In the genomic region with DNA sequence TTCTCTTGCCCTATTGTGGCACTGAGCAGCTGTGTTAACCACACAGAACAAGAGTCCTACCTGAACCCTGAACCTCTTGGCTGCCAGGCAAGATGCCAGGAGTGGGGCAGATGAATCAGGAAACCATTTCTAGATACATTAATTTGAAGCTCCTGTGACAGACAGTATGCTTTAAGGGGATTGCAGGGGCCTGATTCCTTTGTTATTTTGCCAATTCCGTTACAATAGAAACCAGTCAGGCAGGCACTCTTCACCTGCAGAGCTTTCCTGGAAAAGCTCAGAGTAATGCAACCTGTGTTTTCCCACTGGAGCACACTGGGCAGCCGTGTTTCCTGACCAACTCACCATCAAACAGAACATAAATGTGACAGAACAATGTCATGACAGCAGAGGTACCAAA, we compare ENCODE assay signal across 1 cellular context.
TF ChIP-seq lines count a peak whose summit lies in the region.

No MANE protein-coding gene starts in this region.

TF ChIP-seq in GM23338, 12 proteins besides CTCF, POLR2A, EP300 and RAD21 (continued from another document):
- TF ChIP-seq, protein P1, sequence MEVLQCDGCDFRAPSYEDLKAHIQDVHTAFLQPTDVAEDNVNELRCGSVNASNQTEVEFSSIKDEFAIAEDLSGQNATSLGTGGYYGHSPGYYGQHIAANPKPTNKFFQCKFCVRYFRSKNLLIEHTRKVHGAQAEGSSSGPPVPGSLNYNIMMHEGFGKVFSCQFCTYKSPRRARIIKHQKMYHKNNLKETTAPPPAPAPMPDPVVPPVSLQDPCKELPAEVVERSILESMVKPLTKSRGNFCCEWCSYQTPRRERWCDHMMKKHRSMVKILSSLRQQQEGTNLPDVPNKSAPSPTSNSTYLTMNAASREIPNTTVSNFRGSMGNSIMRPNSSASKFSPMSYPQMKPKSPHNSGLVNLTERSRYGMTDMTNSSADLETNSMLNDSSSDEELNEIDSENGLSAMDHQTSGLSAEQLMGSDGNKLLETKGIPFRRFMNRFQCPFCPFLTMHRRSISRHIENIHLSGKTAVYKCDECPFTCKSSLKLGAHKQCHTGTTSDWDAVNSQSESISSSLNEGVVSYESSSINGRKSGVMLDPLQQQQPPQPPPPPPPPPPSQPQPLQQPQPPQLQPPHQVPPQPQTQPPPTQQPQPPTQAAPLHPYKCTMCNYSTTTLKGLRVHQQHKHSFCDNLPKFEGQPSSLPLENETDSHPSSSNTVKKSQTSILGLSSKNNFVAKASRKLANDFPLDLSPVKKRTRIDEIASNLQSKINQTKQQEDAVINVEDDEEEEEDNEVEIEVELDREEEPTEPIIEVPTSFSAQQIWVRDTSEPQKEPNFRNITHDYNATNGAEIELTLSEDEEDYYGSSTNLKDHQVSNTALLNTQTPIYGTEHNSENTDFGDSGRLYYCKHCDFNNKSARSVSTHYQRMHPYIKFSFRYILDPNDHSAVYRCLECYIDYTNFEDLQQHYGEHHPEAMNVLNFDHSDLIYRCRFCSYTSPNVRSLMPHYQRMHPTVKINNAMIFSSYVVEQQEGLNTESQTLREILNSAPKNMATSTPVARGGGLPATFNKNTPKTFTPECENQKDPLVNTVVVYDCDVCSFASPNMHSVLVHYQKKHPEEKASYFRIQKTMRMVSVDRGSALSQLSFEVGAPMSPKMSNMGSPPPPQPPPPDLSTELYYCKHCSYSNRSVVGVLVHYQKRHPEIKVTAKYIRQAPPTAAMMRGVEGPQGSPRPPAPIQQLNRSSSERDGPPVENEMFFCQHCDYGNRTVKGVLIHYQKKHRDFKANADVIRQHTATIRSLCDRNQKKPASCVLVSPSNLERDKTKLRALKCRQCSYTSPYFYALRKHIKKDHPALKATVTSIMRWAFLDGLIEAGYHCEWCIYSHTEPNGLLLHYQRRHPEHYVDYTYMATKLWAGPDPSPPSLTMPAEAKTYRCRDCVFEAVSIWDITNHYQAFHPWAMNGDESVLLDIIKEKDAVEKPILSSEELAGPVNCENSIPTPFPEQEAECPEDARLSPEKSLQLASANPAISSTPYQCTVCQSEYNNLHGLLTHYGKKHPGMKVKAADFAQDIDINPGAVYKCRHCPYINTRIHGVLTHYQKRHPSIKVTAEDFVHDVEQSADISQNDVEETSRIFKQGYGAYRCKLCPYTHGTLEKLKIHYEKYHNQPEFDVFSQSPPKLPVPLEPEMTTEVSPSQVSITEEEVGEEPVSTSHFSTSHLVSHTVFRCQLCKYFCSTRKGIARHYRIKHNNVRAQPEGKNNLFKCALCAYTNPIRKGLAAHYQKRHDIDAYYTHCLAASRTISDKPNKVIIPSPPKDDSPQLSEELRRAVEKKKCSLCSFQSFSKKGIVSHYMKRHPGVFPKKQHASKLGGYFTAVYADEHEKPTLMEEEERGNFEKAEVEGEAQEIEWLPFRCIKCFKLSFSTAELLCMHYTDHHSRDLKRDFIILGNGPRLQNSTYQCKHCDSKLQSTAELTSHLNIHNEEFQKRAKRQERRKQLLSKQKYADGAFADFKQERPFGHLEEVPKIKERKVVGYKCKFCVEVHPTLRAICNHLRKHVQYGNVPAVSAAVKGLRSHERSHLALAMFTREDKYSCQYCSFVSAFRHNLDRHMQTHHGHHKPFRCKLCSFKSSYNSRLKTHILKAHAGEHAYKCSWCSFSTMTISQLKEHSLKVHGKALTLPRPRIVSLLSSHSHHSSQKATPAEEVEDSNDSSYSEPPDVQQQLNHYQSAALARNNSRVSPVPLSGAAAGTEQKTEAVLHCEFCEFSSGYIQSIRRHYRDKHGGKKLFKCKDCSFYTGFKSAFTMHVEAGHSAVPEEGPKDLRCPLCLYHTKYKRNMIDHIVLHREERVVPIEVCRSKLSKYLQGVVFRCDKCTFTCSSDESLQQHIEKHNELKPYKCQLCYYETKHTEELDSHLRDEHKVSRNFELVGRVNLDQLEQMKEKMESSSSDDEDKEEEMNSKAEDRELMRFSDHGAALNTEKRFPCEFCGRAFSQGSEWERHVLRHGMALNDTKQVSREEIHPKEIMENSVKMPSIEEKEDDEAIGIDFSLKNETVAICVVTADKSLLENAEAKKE (CRISPR knock-in tag; IDR thresholded peaks at IDR 0.05): no peak
- TF ChIP-seq ZNF331 (CRISPR knock-in tag; IDR thresholded peaks at IDR 0.05; ENCODE audit: low read depth) (no peak), EZH2 (IDR thresholded peaks at IDR 0.05; ENCODE audit: low read depth, unreplicated experiment) (no peak), JUNB (IDR thresholded peaks at IDR 0.05; ENCODE audit: unreplicated experiment) (no peak), STAT1 (IDR thresholded peaks at IDR 0.05; ENCODE audit: unreplicated experiment) (no peak)
- TF ChIP-seq, protein P2, sequence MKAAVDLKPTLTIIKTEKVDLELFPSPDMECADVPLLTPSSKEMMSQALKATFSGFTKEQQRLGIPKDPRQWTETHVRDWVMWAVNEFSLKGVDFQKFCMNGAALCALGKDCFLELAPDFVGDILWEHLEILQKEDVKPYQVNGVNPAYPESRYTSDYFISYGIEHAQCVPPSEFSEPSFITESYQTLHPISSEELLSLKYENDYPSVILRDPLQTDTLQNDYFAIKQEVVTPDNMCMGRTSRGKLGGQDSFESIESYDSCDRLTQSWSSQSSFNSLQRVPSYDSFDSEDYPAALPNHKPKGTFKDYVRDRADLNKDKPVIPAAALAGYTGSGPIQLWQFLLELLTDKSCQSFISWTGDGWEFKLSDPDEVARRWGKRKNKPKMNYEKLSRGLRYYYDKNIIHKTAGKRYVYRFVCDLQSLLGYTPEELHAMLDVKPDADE (IDR thresholded peaks at IDR 0.05): no peak
TF ChIP-seq in GM23338: peak in this region for 0.
